Comparison of ENCODE assay signal across 8 cellular contexts in the genomic region with DNA sequence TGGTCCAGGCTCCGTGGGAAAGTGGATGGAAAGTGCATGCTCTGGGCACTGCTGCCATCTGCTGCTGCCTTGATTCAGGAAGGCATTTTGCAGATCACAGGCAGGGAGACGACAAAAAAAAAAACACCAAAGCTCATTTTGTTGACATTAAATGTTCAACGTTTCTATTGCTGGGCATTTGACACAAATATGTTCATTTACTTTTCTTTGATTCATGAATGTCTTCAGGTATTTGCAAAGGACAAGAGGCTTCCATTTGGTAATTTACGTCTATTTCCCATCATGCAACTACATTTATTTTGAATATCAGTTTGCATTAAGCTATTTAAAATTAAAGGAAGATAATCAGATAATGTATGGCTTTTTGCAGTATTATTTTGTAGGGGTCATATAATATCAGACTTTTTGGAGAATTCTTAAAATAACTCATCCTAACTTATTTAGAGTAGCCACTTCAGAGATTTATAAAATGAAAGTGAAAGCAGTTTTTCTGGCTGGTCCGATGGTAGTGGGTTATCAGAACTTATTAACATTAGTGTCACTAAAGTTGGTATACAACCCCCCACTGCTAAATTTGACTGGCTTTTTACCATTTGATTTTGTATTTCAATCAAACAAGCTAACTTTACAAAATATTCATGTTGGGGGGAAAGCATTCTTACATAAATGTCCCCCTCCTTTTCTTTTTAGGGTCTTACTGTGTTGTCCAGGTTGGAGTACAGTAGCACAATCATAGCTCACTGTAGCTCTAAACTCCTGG.
DNase-seq lines count a peak whose midpoint lies in the region; ATAC-seq and TF ChIP-seq lines count a peak whose summit lies in the region.

No MANE protein-coding gene starts in this region.

- intact Hi-C loops in CD14-positive monocyte (cut with micrococcal nuclease): loop anchor here (2.0 to 10.0 kb wide), 2 partner anchors 20 to 108 kb away; no protein-coding TSS in a partner anchor

- ATAC-seq in HG03460 (IDR thresholded peaks at IDR 0.05; ENCODE audit: unreplicated experiment): peak; percentile 54
- ATAC-seq in stimulated activated memory B cell treated with anti-CD40 and anti-IgM and Interleukin-4, amounts not matched to agents 10 μg/mL and 1 μg/mL and 100 μg/mL, for 72 hours: peak; percentile 76

- H3K9me3 Mint-ChIP-seq in CD14-positive monocyte: no peaks in the 10 kb centered on the region
- no peaks in the 10 kb centered on the region for H3K9me3 Mint-ChIP-seq in stimulated activated memory B cell treated with anti-CD40 and anti-IgM and Interleukin-4, amounts not matched to agents 10 μg/mL and 1 μg/mL and 100 μg/mL, for 72 hours

- peaks cover 0 to 5% (median 0%) of the 10 kb centered on the region in 3 donors for H3K27me3 Mint-ChIP-seq in CD14-positive monocyte (ENCODE audit: low read depth in 3 of 3)
- no peaks in the 10 kb centered on the region for H3K27me3 Mint-ChIP-seq in stimulated activated memory B cell treated with anti-CD40 and anti-IgM and Interleukin-4, amounts not matched to agents 10 μg/mL and 1 μg/mL and 100 μg/mL, for 72 hours

- peaks cover 34% of the 10 kb centered on the region for H3K4me1 Mint-ChIP-seq in CD14-positive monocyte
- H3K4me1 Mint-ChIP-seq in stimulated activated memory B cell treated with anti-CD40 and anti-IgM and Interleukin-4, amounts not matched to agents 10 μg/mL and 1 μg/mL and 100 μg/mL, for 72 hours: peaks cover 30% of the 10 kb centered on the region

- peaks cover 33% of the 10 kb centered on the region for H3K4me1 ChIP-seq in mononuclear cell (ENCODE audit: insufficient read depth, low read length)

- peak overlapping the region; percentile 87 to 98 for H3K4me3 Mint-ChIP-seq in CD14-positive monocyte
- H3K4me3 Mint-ChIP-seq in stimulated activated memory B cell treated with anti-CD40 and anti-IgM and Interleukin-4, amounts not matched to agents 10 μg/mL and 1 μg/mL and 100 μg/mL, for 72 hours: peak overlapping the region; percentile 89

- peak overlapping the region; percentile 62 for H3K4me3 ChIP-seq in mononuclear cell (ENCODE audit: low read length)

- peak overlapping the region; percentile 65 to 92 (median 89) for H3K27ac Mint-ChIP-seq in CD14-positive monocyte
- H3K27ac Mint-ChIP-seq in stimulated activated memory B cell treated with anti-CD40 and anti-IgM and Interleukin-4, amounts not matched to agents 10 μg/mL and 1 μg/mL and 100 μg/mL, for 72 hours: peak overlapping the region; percentile 90

- H3K36me3 Mint-ChIP-seq in CD14-positive monocyte: no peaks in the 10 kb centered on the region
- no peaks in the 10 kb centered on the region for H3K36me3 Mint-ChIP-seq in stimulated activated memory B cell treated with anti-CD40 and anti-IgM and Interleukin-4, amounts not matched to agents 10 μg/mL and 1 μg/mL and 100 μg/mL, for 72 hours

- DNase-seq in CD14-positive monocyte (ENCODE audit: low spot score) (no peak), GM19238 (ENCODE audit: insufficient read length, low spot score) (peak; percentile 42), NCI-H774 (lab: John Stamatoyannopoulos, UW) (peak; percentile 69), activated T-cell treated with anti-CD3 and anti-CD28 coated beads for 1 hour (ENCODE audit: low read depth) (peak; percentile 40), epidermal melanocyte (ENCODE audit: insufficient read length, low spot score) (peak; percentile 71)

- H3K9me3 ChIP-seq in mononuclear cell (ENCODE audit: low read depth, low read length): no peaks in the 10 kb centered on the region

- TF ChIP-seq CTCF in CD14-positive monocyte (IDR thresholded peaks at IDR 0.05): peak; percentile 80

- no peaks in the 10 kb centered on the region for H3K27me3 ChIP-seq in mononuclear cell (ENCODE audit: insufficient read depth, low read length)
